1 cellular context compared by ENCODE assay signal in genomic region chr1:241640149-241640866, GRCh38.
A peak's percentile ranks its signal among the peaks of the same experiment; 100 is the strongest.
TF ChIP-seq lines count a peak whose summit lies in the region.

CHML (minus strand) TSS chr1:241640369; CDS start chr1:241635766, 4,603 bp downstream.
A gene with protein sequence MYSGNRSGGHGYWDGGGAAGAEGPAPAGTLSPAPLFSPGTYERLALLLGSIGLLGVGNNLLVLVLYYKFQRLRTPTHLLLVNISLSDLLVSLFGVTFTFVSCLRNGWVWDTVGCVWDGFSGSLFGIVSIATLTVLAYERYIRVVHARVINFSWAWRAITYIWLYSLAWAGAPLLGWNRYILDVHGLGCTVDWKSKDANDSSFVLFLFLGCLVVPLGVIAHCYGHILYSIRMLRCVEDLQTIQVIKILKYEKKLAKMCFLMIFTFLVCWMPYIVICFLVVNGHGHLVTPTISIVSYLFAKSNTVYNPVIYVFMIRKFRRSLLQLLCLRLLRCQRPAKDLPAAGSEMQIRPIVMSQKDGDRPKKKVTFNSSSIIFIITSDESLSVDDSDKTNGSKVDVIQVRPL (minus strand): TSS chr1:241640369. CDS start chr1:241640254, 115 bp downstream.

TF ChIP-seq in HepG2, 621 proteins besides CTCF, POLR2A, EP300 and RAD21 (continued from another document and continues in another):
- TF ChIP-seq AFF4 (CRISPR knock-in tag; IDR thresholded peaks at IDR 0.05) (no peak), ARNT2 (CRISPR knock-in tag; IDR thresholded peaks at IDR 0.05; ENCODE audit: low read depth) (no peak), ZNF550 (CRISPR knock-in tag; IDR thresholded peaks at IDR 0.05; ENCODE audit: borderline replicate concordance) (no peak), MAX (IDR thresholded peaks at IDR 0.05) (peak; percentile 81), RBM22 (optimal IDR thresholded peaks at IDR 0.05; ENCODE audit: low read length) (no peak), ZSCAN31 (CRISPR knock-in tag; IDR thresholded peaks at IDR 0.05; ENCODE audit: low read depth) (0 out of 2 replicates have a peak, but pooled peaks have one; percentile 24), MIXL1 (CRISPR knock-in tag; IDR thresholded peaks at IDR 0.05) (no peak), ZNF747 (CRISPR knock-in tag; IDR thresholded peaks at IDR 0.05; ENCODE audit: borderline replicate concordance) (no peak), IRF1 (CRISPR knock-in tag; IDR thresholded peaks at IDR 0.05; ENCODE audit: low read depth) (no peak), ZNF878 (CRISPR knock-in tag; IDR thresholded peaks at IDR 0.05) (no peak), ZNF629 (CRISPR knock-in tag; conservative IDR thresholded peaks at IDR 0.05) (no peak), CREM (IDR thresholded peaks at IDR 0.05) (no peak), CREM (CRISPR knock-in tag; IDR thresholded peaks at IDR 0.05) (no peak), U2AF1 (optimal IDR thresholded peaks at IDR 0.05; ENCODE audit: low read depth, low read length) (no peak), ZNF530 (CRISPR knock-in tag; IDR thresholded peaks at IDR 0.05; ENCODE audit: low read depth) (no peak), ZNF3 (CRISPR knock-in tag; IDR thresholded peaks at IDR 0.05) (no peak), FOSL1 (CRISPR knock-in tag; IDR thresholded peaks at IDR 0.05; ENCODE audit: borderline replicate concordance) (no peak), ARID2 (CRISPR knock-in tag; IDR thresholded peaks at IDR 0.05; ENCODE audit: borderline replicate concordance) (no peak), DBP (CRISPR knock-in tag; IDR thresholded peaks at IDR 0.05; ENCODE audit: not compliant biosample characterization) (no peak), ZBTB10 (CRISPR knock-in tag; IDR thresholded peaks at IDR 0.05; ENCODE audit: borderline replicate concordance) (peak; percentile 37; the same call in 1 of the 2 replicates), CHCHD3 (CRISPR knock-in tag; IDR thresholded peaks at IDR 0.05) (no peak), ZNF121 (CRISPR knock-in tag; IDR thresholded peaks at IDR 0.05) (no peak), ZNF644 (CRISPR knock-in tag; IDR thresholded peaks at IDR 0.05; ENCODE audit: low read depth) (no peak), MIER2 (CRISPR knock-in tag; IDR thresholded peaks at IDR 0.05) (no peak), RXRB (CRISPR knock-in tag; IDR thresholded peaks at IDR 0.05; ENCODE audit: borderline replicate concordance) (no peak), NFYB (CRISPR knock-in tag; IDR thresholded peaks at IDR 0.05) (no peak), ZNF839 (CRISPR knock-in tag; IDR thresholded peaks at IDR 0.05; ENCODE audit: borderline replicate concordance) (no peak), RBFOX2 (IDR thresholded peaks at IDR 0.05; ENCODE audit: low read depth, low read length) (peak; percentile 80), RXRA (CRISPR knock-in tag; IDR thresholded peaks at IDR 0.05) (peak; percentile 41; the same call in 1 of the 2 replicates), ZNF577 (CRISPR knock-in tag; IDR thresholded peaks at IDR 0.05; ENCODE audit: borderline replicate concordance, low read depth) (no peak), RBAK (CRISPR knock-in tag; IDR thresholded peaks at IDR 0.05) (no peak), ZBTB2 (CRISPR knock-in tag; IDR thresholded peaks at IDR 0.05; ENCODE audit: low read depth) (no peak), ZNF7 (CRISPR knock-in tag; IDR thresholded peaks at IDR 0.05) (no peak), MTF1 (CRISPR knock-in tag; IDR thresholded peaks at IDR 0.05) (no peak), NR2F6 (IDR thresholded peaks at IDR 0.05) (no peak), NR2F6 (CRISPR knock-in tag; IDR thresholded peaks at IDR 0.05) (no peak), SNRNP70 (IDR thresholded peaks at IDR 0.05; ENCODE audit: low read depth, low read length) (no peak), NCOA1 (CRISPR knock-in tag; IDR thresholded peaks at IDR 0.05) (no peak), RFX5 (IDR thresholded peaks at IDR 0.05; ENCODE audit: low read depth, low read length) (no peak), ZNF263 (CRISPR knock-in tag; IDR thresholded peaks at IDR 0.05) (no peak), RFXAP (CRISPR knock-in tag; IDR thresholded peaks at IDR 0.05; ENCODE audit: borderline replicate concordance) (peak; percentile 43; the same call in 1 of the 2 replicates), ZSCAN22 (CRISPR knock-in tag; IDR thresholded peaks at IDR 0.05) (no peak)
- TF ChIP-seq, protein P1, sequence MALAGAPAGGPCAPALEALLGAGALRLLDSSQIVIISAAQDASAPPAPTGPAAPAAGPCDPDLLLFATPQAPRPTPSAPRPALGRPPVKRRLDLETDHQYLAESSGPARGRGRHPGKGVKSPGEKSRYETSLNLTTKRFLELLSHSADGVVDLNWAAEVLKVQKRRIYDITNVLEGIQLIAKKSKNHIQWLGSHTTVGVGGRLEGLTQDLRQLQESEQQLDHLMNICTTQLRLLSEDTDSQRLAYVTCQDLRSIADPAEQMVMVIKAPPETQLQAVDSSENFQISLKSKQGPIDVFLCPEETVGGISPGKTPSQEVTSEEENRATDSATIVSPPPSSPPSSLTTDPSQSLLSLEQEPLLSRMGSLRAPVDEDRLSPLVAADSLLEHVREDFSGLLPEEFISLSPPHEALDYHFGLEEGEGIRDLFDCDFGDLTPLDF (CRISPR knock-in tag; IDR thresholded peaks at IDR 0.05) = 0 out of 2 replicates have a peak, but pooled peaks have one; percentile 28
- TF ChIP-seq, protein P2, sequence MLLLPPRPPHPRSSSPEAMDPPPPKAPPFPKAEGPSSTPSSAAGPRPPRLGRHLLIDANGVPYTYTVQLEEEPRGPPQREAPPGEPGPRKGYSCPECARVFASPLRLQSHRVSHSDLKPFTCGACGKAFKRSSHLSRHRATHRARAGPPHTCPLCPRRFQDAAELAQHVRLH (CRISPR knock-in tag; IDR thresholded peaks at IDR 0.05; ENCODE audit: borderline replicate concordance, low read depth) = no peak
- TF ChIP-seq, protein P3, sequence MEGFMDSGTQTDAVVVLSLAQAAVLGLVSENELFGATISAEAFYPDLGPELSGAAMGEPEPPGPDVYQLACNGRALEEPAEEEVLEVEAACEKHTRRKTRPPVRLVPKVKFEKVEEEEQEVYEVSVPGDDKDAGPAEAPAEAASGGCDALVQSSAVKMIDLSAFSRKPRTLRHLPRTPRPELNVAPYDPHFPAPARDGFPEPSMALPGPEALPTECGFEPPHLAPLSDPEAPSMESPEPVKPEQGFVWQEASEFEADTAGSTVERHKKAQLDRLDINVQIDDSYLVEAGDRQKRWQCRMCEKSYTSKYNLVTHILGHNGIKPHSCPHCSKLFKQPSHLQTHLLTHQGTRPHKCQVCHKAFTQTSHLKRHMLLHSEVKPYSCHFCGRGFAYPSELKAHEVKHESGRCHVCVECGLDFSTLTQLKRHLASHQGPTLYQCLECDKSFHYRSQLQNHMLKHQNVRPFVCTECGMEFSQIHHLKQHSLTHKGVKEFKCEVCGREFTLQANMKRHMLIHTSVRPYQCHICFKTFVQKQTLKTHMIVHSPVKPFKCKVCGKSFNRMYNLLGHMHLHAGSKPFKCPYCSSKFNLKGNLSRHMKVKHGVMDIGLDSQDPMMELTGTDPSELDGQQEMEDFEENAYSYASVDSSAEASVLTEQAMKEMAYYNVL (CRISPR knock-in tag; IDR thresholded peaks at IDR 0.05; ENCODE audit: borderline replicate concordance) = no peak
- TF ChIP-seq, protein P4, sequence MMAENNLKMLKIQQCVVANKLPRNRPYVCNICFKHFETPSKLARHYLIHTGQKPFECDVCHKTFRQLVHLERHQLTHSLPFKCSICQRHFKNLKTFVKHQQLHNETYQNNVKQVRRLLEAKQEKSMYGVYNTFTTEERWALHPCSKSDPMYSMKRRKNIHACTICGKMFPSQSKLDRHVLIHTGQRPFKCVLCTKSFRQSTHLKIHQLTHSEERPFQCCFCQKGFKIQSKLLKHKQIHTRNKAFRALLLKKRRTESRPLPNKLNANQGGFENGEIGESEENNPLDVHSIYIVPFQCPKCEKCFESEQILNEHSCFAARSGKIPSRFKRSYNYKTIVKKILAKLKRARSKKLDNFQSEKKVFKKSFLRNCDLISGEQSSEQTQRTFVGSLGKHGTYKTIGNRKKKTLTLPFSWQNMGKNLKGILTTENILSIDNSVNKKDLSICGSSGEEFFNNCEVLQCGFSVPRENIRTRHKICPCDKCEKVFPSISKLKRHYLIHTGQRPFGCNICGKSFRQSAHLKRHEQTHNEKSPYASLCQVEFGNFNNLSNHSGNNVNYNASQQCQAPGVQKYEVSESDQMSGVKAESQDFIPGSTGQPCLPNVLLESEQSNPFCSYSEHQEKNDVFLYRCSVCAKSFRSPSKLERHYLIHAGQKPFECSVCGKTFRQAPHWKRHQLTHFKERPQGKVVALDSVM (CRISPR knock-in tag; IDR thresholded peaks at IDR 0.05) = no peak
- TF ChIP-seq, protein P5, sequence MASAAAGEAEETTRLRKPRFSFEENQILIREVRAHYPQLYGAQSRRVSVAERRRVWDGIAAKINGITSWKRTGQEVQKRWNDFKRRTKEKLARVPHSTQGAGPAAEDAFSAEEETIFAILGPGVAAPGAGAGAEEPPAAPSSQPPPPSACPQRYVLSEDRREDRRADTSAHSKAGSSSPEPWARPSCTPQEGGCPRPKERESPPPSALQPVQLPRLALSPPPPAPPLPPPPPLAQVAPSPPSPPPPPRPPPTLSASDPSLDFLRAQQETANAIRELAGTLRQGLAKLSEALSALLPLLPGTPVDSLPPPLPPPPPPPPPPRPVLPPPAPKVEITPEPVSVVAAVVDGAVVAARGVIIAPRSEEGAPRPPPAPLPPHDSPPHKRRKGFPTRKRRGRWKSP (CRISPR knock-in tag; IDR thresholded peaks at IDR 0.05) = peak; percentile 37; the same call in 1 of the 2 replicates
- TF ChIP-seq, protein P6, sequence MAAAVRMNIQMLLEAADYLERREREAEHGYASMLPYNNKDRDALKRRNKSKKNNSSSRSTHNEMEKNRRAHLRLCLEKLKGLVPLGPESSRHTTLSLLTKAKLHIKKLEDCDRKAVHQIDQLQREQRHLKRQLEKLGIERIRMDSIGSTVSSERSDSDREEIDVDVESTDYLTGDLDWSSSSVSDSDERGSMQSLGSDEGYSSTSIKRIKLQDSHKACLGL (CRISPR knock-in tag; IDR thresholded peaks at IDR 0.05) = peak; percentile 46; the same call in 1 of the 2 replicates
